1 cellular context compared by ENCODE assay signal in the genomic region with DNA sequence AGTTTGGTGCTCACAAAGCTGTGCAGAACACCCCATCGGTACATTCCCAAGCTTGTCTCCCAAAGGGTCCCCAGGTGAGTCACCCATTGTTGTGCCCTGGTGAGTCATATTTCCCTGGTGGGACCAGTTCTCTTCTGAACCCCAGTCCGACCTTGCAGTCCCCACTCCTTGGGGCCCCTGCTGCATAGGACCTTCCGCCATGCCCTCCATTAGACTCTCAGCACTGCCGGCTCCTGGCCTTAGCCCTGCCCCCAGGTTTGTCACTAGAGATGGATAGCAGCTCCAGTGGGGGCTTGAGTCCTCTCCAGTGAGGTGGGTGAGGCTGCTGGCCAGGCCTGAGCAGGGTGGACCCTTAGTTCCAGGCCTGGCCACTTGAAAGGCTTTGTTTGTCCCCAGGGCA.
TF ChIP-seq lines count a peak whose summit lies in the region.

No MANE protein-coding gene starts in this region.

TF ChIP-seq in H1, 55 proteins besides CTCF, POLR2A, EP300 and RAD21:
- no peak for TF ChIP-seq TAF1 (IDR thresholded peaks at IDR 0.05; ENCODE audit: low read depth, low read length)
- no peak for TF ChIP-seq CBX8 (IDR thresholded peaks at IDR 0.05; ENCODE audit: borderline replicate concordance, low read depth, low read length)
- TF ChIP-seq CEBPB (IDR thresholded peaks at IDR 0.05; ENCODE audit: low read depth, low read length): no peak
- no peak for TF ChIP-seq SP2 (IDR thresholded peaks at IDR 0.05; ENCODE audit: low read length)
- no peak for TF ChIP-seq SIN3A (conservative IDR thresholded peaks at IDR 0.05 in 1 of 2, IDR thresholded peaks at IDR 0.05 in 1 of 2; ENCODE audit: low read depth in 1 of 2, low read length in 2 of 2)
- no peak for TF ChIP-seq POU5F1 (IDR thresholded peaks at IDR 0.05; ENCODE audit: low read depth, low read length)
- no peak for TF ChIP-seq ASH2L (IDR thresholded peaks at IDR 0.05; ENCODE audit: low read length)
- TF ChIP-seq, protein P1, sequence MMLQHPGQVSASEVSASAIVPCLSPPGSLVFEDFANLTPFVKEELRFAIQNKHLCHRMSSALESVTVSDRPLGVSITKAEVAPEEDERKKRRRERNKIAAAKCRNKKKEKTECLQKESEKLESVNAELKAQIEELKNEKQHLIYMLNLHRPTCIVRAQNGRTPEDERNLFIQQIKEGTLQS (IDR thresholded peaks at IDR 0.05; ENCODE audit: insufficient read depth, low read depth, low read length): no peak
- no peak for TF ChIP-seq CHD1 (IDR thresholded peaks at IDR 0.05; ENCODE audit: low read depth, low read length)
- TF ChIP-seq BRCA1 (IDR thresholded peaks at IDR 0.05; ENCODE audit: low read depth, low read length): no peak
- TF ChIP-seq BACH1 (IDR thresholded peaks at IDR 0.05; ENCODE audit: low read length): no peak
- no peak for TF ChIP-seq SIRT6 (IDR thresholded peaks at IDR 0.05; ENCODE audit: low read length)
- no peak for TF ChIP-seq CREB1 (IDR thresholded peaks at IDR 0.05)
- TF ChIP-seq RXRA (IDR thresholded peaks at IDR 0.05; ENCODE audit: insufficient read depth, low read depth, low read length): no peak
- TF ChIP-seq EGR1 (IDR thresholded peaks at IDR 0.05; ENCODE audit: borderline replicate concordance, low read depth, low read length): no peak
- no peak for TF ChIP-seq POLR2AphosphoS5 (IDR thresholded peaks at IDR 0.05; ENCODE audit: low read depth, low read length)
- no peak for TF ChIP-seq SP4 (IDR thresholded peaks at IDR 0.05; ENCODE audit: low read length)
- TF ChIP-seq GTF2F1 (IDR thresholded peaks at IDR 0.05; ENCODE audit: borderline replicate concordance, low read depth, low read length): no peak
- TF ChIP-seq YY1 (IDR thresholded peaks at IDR 0.05; ENCODE audit: low read depth, low read length): no peak
- no peak for TF ChIP-seq FOSL1 (IDR thresholded peaks at IDR 0.05; ENCODE audit: insufficient read depth, low read depth, low read length)
